ENCODE assay signal across 1 cellular context in the genomic region with DNA sequence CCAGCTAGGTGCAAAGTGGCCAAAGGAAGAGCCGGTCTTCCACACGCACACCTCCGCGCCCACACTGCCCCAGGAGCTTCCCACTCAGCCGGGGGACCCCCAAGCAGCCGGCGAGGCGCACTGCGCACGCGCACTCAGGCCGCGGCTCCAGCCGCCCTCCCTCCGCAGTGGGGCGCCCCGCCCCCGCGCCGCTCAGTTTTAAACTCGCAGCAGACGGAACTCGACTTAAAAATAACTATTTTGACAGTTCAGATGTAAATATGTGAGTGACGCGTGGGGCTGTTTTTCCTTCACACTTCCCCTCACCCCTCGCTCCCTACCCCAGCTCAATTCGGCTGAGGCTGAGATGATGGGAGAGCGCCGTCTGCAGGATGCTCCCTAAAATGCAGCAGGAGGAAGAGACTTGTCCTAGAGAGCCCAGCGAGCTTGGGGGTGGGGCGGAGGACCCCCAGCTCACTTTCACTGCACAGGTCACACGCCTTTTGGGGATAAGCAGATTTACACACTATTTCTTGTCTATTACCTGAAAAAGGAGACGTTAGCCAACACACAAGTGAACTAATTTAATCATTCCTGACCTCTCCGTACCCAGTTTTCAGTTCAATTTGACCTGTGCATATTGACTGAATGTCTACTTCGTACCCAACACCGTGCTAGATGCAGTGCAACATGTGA.
TF ChIP-seq lines count a peak whose summit lies in the region.

No MANE protein-coding gene starts in this region.

TF ChIP-seq in IMR-90, 13 proteins besides CTCF, POLR2A, EP300 and RAD21:
- TF ChIP-seq CEBPB (IDR thresholded peaks at IDR 0.05; ENCODE audit: low read depth, low read length) (no peak), MAFK (IDR thresholded peaks at IDR 0.05; ENCODE audit: low read depth, low read length) (no peak), SMC3 (IDR thresholded peaks at IDR 0.05; ENCODE audit: low read depth, low read length) (peak; percentile 58), RCOR1 (IDR thresholded peaks at IDR 0.05; ENCODE audit: insufficient replicate concordance, low read length) (no peak), BHLHE40 (IDR thresholded peaks at IDR 0.05; ENCODE audit: low read depth, low read length) (no peak), CHD1 (IDR thresholded peaks at IDR 0.05; ENCODE audit: low read depth, low read length) (no peak), NFE2L2 (IDR thresholded peaks at IDR 0.05; ENCODE audit: low read depth, low read length) (no peak), FOS (IDR thresholded peaks at IDR 0.05; ENCODE audit: low read depth, low read length) (no peak), RFX5 (IDR thresholded peaks at IDR 0.05; ENCODE audit: low read depth, low read length) (no peak), MAZ (IDR thresholded peaks at IDR 0.05; ENCODE audit: borderline replicate concordance, low read depth, low read length) (peak; percentile 47; the same call in 1 of the 2 replicates), MXI1 (IDR thresholded peaks at IDR 0.05; ENCODE audit: borderline replicate concordance, low read depth, low read length) (no peak)
- TF ChIP-seq, protein P1, sequence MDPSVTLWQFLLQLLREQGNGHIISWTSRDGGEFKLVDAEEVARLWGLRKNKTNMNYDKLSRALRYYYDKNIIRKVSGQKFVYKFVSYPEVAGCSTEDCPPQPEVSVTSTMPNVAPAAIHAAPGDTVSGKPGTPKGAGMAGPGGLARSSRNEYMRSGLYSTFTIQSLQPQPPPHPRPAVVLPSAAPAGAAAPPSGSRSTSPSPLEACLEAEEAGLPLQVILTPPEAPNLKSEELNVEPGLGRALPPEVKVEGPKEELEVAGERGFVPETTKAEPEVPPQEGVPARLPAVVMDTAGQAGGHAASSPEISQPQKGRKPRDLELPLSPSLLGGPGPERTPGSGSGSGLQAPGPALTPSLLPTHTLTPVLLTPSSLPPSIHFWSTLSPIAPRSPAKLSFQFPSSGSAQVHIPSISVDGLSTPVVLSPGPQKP (IDR thresholded peaks at IDR 0.05; ENCODE audit: borderline replicate concordance, low read depth, low read length): no peak
- TF ChIP-seq, protein P2, sequence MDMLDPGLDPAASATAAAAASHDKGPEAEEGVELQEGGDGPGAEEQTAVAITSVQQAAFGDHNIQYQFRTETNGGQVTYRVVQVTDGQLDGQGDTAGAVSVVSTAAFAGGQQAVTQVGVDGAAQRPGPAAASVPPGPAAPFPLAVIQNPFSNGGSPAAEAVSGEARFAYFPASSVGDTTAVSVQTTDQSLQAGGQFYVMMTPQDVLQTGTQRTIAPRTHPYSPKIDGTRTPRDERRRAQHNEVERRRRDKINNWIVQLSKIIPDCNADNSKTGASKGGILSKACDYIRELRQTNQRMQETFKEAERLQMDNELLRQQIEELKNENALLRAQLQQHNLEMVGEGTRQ (IDR thresholded peaks at IDR 0.05; ENCODE audit: low read depth, low read length): no peak
